ENCODE assay signal across 18 cellular contexts in the genomic region with DNA sequence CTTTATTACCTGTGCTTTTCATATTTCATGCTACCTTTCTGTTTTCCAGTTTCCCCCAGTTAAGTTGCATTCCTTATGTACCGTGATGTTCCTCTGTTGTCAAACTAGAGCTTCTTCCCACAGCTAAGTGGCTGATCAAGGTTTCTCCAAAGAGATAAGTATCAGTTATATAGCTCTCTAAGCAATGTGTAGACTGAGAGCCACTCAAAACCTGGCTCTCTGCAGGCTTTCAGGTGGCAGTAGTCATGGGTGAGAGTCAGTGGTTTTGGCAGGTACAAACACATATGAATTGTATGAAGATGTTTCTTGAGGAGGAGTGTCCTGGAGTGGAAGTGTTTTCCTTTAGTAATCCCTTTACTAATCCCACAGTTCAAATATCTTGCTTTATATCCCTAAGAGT.
"Had no signal": no experiment of that assay in that cellular context is flagged by ENCODE, and none has a peak within 500 bp of the region (broad histone marks: within the 10 kb centered on the region; RNA-seq: fewer than 3 reads in every experiment).

No MANE protein-coding gene starts in this region.

- H3K27ac ChIP-seq: tibial nerve, vagina had no signal

- H3K4me3 Mint-ChIP-seq: activated CD4-positive, alpha-beta T cell treated with anti-CD3 and anti-CD28 coated beads, Interleukin-2, amount 10 ng/mL, durations not matched to agents 7 days and 5 days; activated T-cell treated with anti-CD3 and anti-CD28 coated beads, Interleukin-2, amount 50 U/mL, for 72 hours; natural killer cell treated with Interleukin-12 subunit alpha and Interleukin-12 subunit beta and Interleukin-15 and Interleukin-18, amount 100 ng/mL, for 72 hours had no signal

- H3K36me3 Mint-ChIP-seq: activated naive CD4-positive, alpha-beta T cell treated with anti-CD3 and anti-CD28 coated beads, Interleukin-2, amount 50 U/mL, for 72 hours; natural killer cell treated with Interleukin-12 subunit alpha and Interleukin-12 subunit beta and Interleukin-15 and Interleukin-18, amount 100 ng/mL, for 72 hours had no signal

- H3K9me3 Mint-ChIP-seq: activated CD4-positive, alpha-beta T cell treated with anti-CD3 and anti-CD28 coated beads, Interleukin-2, amount 10 ng/mL, durations not matched to agents 7 days and 5 days; activated naive CD4-positive, alpha-beta T cell treated with anti-CD3 and anti-CD28 coated beads, Interleukin-2, amount 50 U/mL, for 72 hours; activated T-cell treated with anti-CD3 and anti-CD28 coated beads, Interleukin-2, amount 50 U/mL, for 72 hours; natural killer cell treated with Interleukin-12 subunit alpha and Interleukin-12 subunit beta and Interleukin-15 and Interleukin-18, amount 100 ng/mL, for 72 hours had no signal

- H3K4me3 ChIP-seq: right atrium auricular region, tibial nerve, vagina had no signal

- DNase-seq: activated CD4-positive, alpha-beta T cell treated with anti-CD3 and anti-CD28 coated beads, Interleukin-2, amount 10 ng/mL, durations not matched to agents 7 days and 5 days; activated CD4-positive, CD25-positive, alpha-beta regulatory T cell; activated CD8-positive, alpha-beta memory T cell treated with anti-CD3 and anti-CD28 coated beads, Interleukin-2, amount 50 U/mL, for 48 hours; activated gamma-delta T cell; activated T-cell treated with anti-CD3 and anti-CD28 coated beads, Interleukin-2, amount 50 U/mL, for 72 hours; glutamatergic neuron; hypothalamus; mesendoderm; nucleus accumbens; stimulated activated CD4-positive, alpha-beta T cell treated with anti-CD3 and anti-CD28 coated beads, Interleukin-15, amount 100 ng/mL, for 24 hours; stimulated activated CD4-positive, alpha-beta T cell treated with anti-CD3 and anti-CD28 coated beads, Interleukin-4, amount 100 ng/mL, for 24 hours; stimulated activated naive CD4-positive, alpha-beta T cell had no signal

- H3K36me3 ChIP-seq: right atrium auricular region, tibial nerve, vagina had no signal

- ATAC-seq: activated naive CD4-positive, alpha-beta T cell treated with anti-CD3 and anti-CD28 coated beads, Interleukin-2, amount 50 U/mL, for 72 hours; activated T-cell treated with anti-CD3 and anti-CD28 coated beads, Interleukin-2, amount 50 U/mL, for 72 hours; natural killer cell treated with Interleukin-12 subunit alpha and Interleukin-12 subunit beta and Interleukin-15 and Interleukin-18, amount 100 ng/mL, for 72 hours had no signal

- H3K4me1 ChIP-seq: right atrium auricular region, tibial nerve, vagina had no signal

- H3K4me1 Mint-ChIP-seq: activated CD4-positive, alpha-beta T cell treated with anti-CD3 and anti-CD28 coated beads, Interleukin-2, amount 10 ng/mL, durations not matched to agents 7 days and 5 days had no signal

- H3K9me3 ChIP-seq: right atrium auricular region, tibial nerve, vagina had no signal

- H3K27ac Mint-ChIP-seq: activated CD4-positive, alpha-beta T cell treated with anti-CD3 and anti-CD28 coated beads, Interleukin-2, amount 10 ng/mL, durations not matched to agents 7 days and 5 days; activated naive CD4-positive, alpha-beta T cell treated with anti-CD3 and anti-CD28 coated beads, Interleukin-2, amount 50 U/mL, for 72 hours; activated T-cell treated with anti-CD3 and anti-CD28 coated beads, Interleukin-2, amount 50 U/mL, for 72 hours; natural killer cell treated with Interleukin-12 subunit alpha and Interleukin-12 subunit beta and Interleukin-15 and Interleukin-18, amount 100 ng/mL, for 72 hours; progenitor cell of endocrine pancreas had no signal

- H3K27me3 ChIP-seq: right atrium auricular region, tibial nerve, vagina had no signal
